ENCODE assay signal across 13 cellular contexts in genomic region chr16:67723151-67723915, GRCh38. TPM values are rescaled to one million over a fixed set of nuclear protein-coding genes. Genes with fewer than 3 reads are reported as not detected.
DNase-seq lines count a peak whose midpoint lies in the region; ATAC-seq and TF ChIP-seq lines count a peak whose summit lies in the region.
"Had no signal": no experiment of that assay in that cellular context is flagged by ENCODE, and none has a peak within 500 bp of the region (broad histone marks: within the 10 kb centered on the region; RNA-seq: fewer than 3 reads in every experiment).

No MANE protein-coding gene starts in this region.

- H3K18ac ChIP-seq in neuronal stem cell (ENCODE audit: low read length): no peak overlapping the region

- ATAC-seq in PC-3: peak; percentile 53

- POLR2A ChIA-PET in PC-3 (lab: Charles Lee; ENCODE audit: unreplicated experiment): no interaction called here

- peaks cover 8% of the 10 kb centered on the region for H3K79me2 ChIP-seq in PC-3 (ENCODE audit: low read length)

- no CpG with 5 or more reads among the region's 5 CpGs for whole genome bisulfite sequencing in neuronal stem cell (ENCODE audit: extremely low coverage in 2 of 2, insufficient read length in 2 of 2, insufficient replicate concordance in 1 of 2), 2 donors
- 63 to 96% methylated on average over 2 to 5 of the region's 5 CpGs for WGBS in testis, 2 donors

- no peak for TF ChIP-seq POLR2A in testis (IDR thresholded peaks at IDR 0.05)

- CTCF ChIA-PET in PC-3 (lab: Charles Lee): no interaction called here

- H3K9me2 ChIP-seq in PC-3 (replicated peaks; ENCODE audit: low read length): no peaks in the 10 kb centered on the region

- H3F3A ChIP-seq in PC-3 (ENCODE audit: low read length, unreplicated experiment): no peaks in the 10 kb centered on the region

- H2BK5ac ChIP-seq in neuronal stem cell (ENCODE audit: low read length): no peak overlapping the region

- TF ChIP-seq CTCF in PC-3 (conservative IDR thresholded peaks at IDR 0.05; ENCODE audit: low read depth, low read length): no peak
- TF ChIP-seq CTCF in testis (IDR thresholded peaks at IDR 0.05): no peak

- H3K4me1 ChIP-seq in BLaER1 (peaks cover 44% of the 10 kb centered on the region), PC-3 (ENCODE audit: insufficient read depth, low read length) (peaks cover 23% of the 10 kb centered on the region), neuronal stem cell (ENCODE audit: control insufficient read depth in 2 of 2, insufficient read depth in 1 of 2, low read depth in 1 of 2, low read length in 2 of 2) (peaks cover 4 to 7% of the 10 kb centered on the region in 2 donors), testis (peaks cover 10% of the 10 kb centered on the region)

- H4K91ac ChIP-seq in neuronal stem cell (ENCODE audit: low read depth, low read length, poor library complexity): peak overlapping the region; percentile 46

- no peak overlapping the region for H3K14ac ChIP-seq in neuronal stem cell (ENCODE audit: low read length)

- no peak overlapping the region for H2BK12ac ChIP-seq in neuronal stem cell (ENCODE audit: low read length)

- no TSS peak for BruUV-seq in PC-3 (replicated peaks; lab: Mats Ljungman, UMichigan)

- H2AFZ ChIP-seq in PC-3 (ENCODE audit: low read length): no peak overlapping the region
- H2AFZ ChIP-seq in neuronal stem cell (ENCODE audit: low read length): no peak overlapping the region

- H2BK120ac ChIP-seq in neuronal stem cell (ENCODE audit: low read depth, low read length): no peak overlapping the region

- H3K9me3 ChIP-seq in BLaER1: no peaks in the 10 kb centered on the region
- H3K9me3 ChIP-seq in PC-3 (ENCODE audit: low read length): no peaks in the 10 kb centered on the region
- H3K9me3 ChIP-seq in neuronal stem cell (replicated peaks in 1 of 2; ENCODE audit: control insufficient read depth in 2 of 2, insufficient read depth in 1 of 2, low read depth in 1 of 2, low read length in 2 of 2): no peaks in the 10 kb centered on the region
- no peaks in the 10 kb centered on the region for H3K9me3 ChIP-seq in testis
- H3K9me3 ChIP-seq: esophagus squamous epithelium had no signal

- H3K27ac ChIP-seq in BLaER1 (peak overlapping the region; percentile 8; the same call in 1 of the 2 replicates), PC-3 (ENCODE audit: low read length) (peak overlapping the region; percentile 58), neuronal stem cell (replicated peaks; ENCODE audit: low read length) (no peak overlapping the region), testis (no peak overlapping the region)
- H3K27ac ChIP-seq: esophagus squamous epithelium, VCaP had no signal

- H3K4me3 ChIP-seq in BLaER1: no peak overlapping the region
- no peak overlapping the region for H3K4me3 ChIP-seq in PC-3 (ENCODE audit: low read length)
- H3K4me3 ChIP-seq in neuronal stem cell (ENCODE audit: low read length in 2 of 2): peak overlapping the region in 1 of 2 donors; percentile 21
- no peak overlapping the region for H3K4me3 ChIP-seq in testis
- H3K4me3 ChIP-seq: esophagus squamous epithelium had no signal

- H2BK15ac ChIP-seq in neuronal stem cell (ENCODE audit: low read length): no peak overlapping the region

- peak; percentile 84 for DNase-seq in PC-3
- DNase-seq in epidermal melanocyte (ENCODE audit: insufficient read length, low spot score): peak; percentile 64
- no peak for DNase-seq in neuronal stem cell (ENCODE audit: low spot score)
- no peak for DNase-seq in KG1 (lab: John Stamatoyannopoulos, UW)
- no peak for DNase-seq in activated T-cell treated with anti-CD3 and anti-CD28 coated beads, Interleukin-2, amount 50 U/mL, for 48 hours
- DNase-seq in testis: no peak
- no peak for DNase-seq in NOMO-1 treated with dmso at 0.1 percent for 144 hours (lab: John Stamatoyannopoulos, UW; ENCODE audit: unreplicated experiment)
- DNase-seq: esophagus squamous epithelium; NCI-H2227 treated with DMSO at 0.1 percent for 48 hours; stimulated activated CD4-positive, alpha-beta T cell treated with anti-CD3 and anti-CD28 coated beads, Interleukin-12 subunit alpha, Interleukin-12 subunit beta, amount 100 ng/mL, for 4 hours; stimulated activated CD8-positive, alpha-beta memory T cell treated with anti-CD3 and anti-CD28 coated beads, Interleukin-4, amount 100 ng/mL, for 48 hours had no signal

- no peak overlapping the region for H2AK5ac ChIP-seq in neuronal stem cell (ENCODE audit: low read depth, low read length)

- no peak overlapping the region for H3K4ac ChIP-seq in neuronal stem cell (ENCODE audit: low read length)

- H4K20me1 ChIP-seq in BLaER1 (0 out of 2 replicates have a peak, but pooled peaks cover 2% of the 10 kb centered on the region), PC-3 (ENCODE audit: low read length) (no peaks in the 10 kb centered on the region)

- no peaks in the 10 kb centered on the region for H3K27me3 ChIP-seq in BLaER1
- no peaks in the 10 kb centered on the region for H3K27me3 ChIP-seq in PC-3 (ENCODE audit: low read length)
- H3K27me3 ChIP-seq in neuronal stem cell (ENCODE audit: control insufficient read depth in 3 of 3, insufficient read depth in 3 of 3, low read depth in 1 of 3, low read length in 3 of 3): no peaks in the 10 kb centered on the region
- no peaks in the 10 kb centered on the region for H3K27me3 ChIP-seq in testis
- H3K27me3 ChIP-seq: esophagus squamous epithelium had no signal

- no peak overlapping the region for H3K9ac ChIP-seq in BLaER1
- no peak overlapping the region for H3K9ac ChIP-seq in PC-3 (ENCODE audit: low read length)
- peak overlapping the region; percentile 27 for H3K9ac ChIP-seq in neuronal stem cell (ENCODE audit: low read depth, low read length, poor library complexity)

- intact Hi-C loops in PC-3 (cut with micrococcal nuclease) (loop anchor here (5.0 kb wide), 1 partner anchor 84 kb away; the partner anchor contains the start of genes RANBP10 and TSNAXIP1), testis (cut with DNase I; ENCODE audit: low total_unique reads) (no loop called here)

- peak overlapping the region; percentile 13 for H3K23ac ChIP-seq in neuronal stem cell (ENCODE audit: low read depth, low read length, poor library complexity)

- no peaks in the 10 kb centered on the region for H3K79me1 ChIP-seq in neuronal stem cell (ENCODE audit: low read depth, low read length)

- no peak overlapping the region for H4K8ac ChIP-seq in neuronal stem cell (ENCODE audit: low read depth, low read length)

- H3K36me3 ChIP-seq in BLaER1 (peaks cover 59% of the 10 kb centered on the region), PC-3 (ENCODE audit: low read depth, low read length) (no peaks in the 10 kb centered on the region), neuronal stem cell (replicated peaks in 1 of 2; ENCODE audit: control insufficient read depth in 2 of 2, insufficient read depth in 2 of 2, low read length in 2 of 2) (peaks cover 23 to 50% of the 10 kb centered on the region in 2 donors), testis (ENCODE audit: low read depth, missing control alignments) (no peaks in the 10 kb centered on the region)

- peak overlapping the region; percentile 8 for H3K4me2 ChIP-seq in BLaER1
- no peak overlapping the region for H3K4me2 ChIP-seq in PC-3 (ENCODE audit: low read length)
- no peak overlapping the region for H3K4me2 ChIP-seq in neuronal stem cell (ENCODE audit: insufficient read depth, low read length, poor library complexity, severe bottlenecking)

RNA-seq across cellular contexts. Expression of gene GFOD2, which starts 4.2 kb away (rescaled TPM):
- total RNA-seq in PC-3 (2014; rRNA removed): 21.8 and 22.2 TPM in 2 replicates
- polyA plus RNA-seq in neuronal stem cell (2013, experiment 1 of 2): 19.6 TPM
- polyA plus RNA-seq in neuronal stem cell (2013, experiment 2 of 2): 19.2 TPM
- 10 to 100 TPM; 18.0 to 20.4 TPM for total RNA-seq in testis
- 23.0 TPM for polyA plus RNA-seq in testis (ENCODE audit: insufficient read depth, low read depth, low replicate concordance)

RNA-seq across cellular contexts. Expression of gene C16orf86, which starts 56.7 kb away (rescaled TPM):
- not detected in 2 replicates for total RNA-seq in PC-3 (2014; rRNA removed)
- 2.5 TPM for polyA plus RNA-seq in neuronal stem cell (2013, experiment 1 of 2)
- 2.8 TPM for polyA plus RNA-seq in neuronal stem cell (2013, experiment 2 of 2)
- 10 to 100 TPM; 38.7 to 43.4 TPM for total RNA-seq in testis
- 77.9 TPM for polyA plus RNA-seq in testis (ENCODE audit: insufficient read depth, low read depth, low replicate concordance)

RNA-seq across cellular contexts. Expression of gene ENKD1, which starts 56.8 kb away (rescaled TPM):
- 12.0 and 19.4 TPM in 2 replicates for total RNA-seq in PC-3 (2014; rRNA removed)
- 15.2 TPM for polyA plus RNA-seq in neuronal stem cell (2013, experiment 1 of 2)
- 15.0 TPM for polyA plus RNA-seq in neuronal stem cell (2013, experiment 2 of 2)
- 10 to 100 TPM; 37.7 to 47.5 TPM for total RNA-seq in testis
- 53.3 TPM for polyA plus RNA-seq in testis (ENCODE audit: insufficient read depth, low read depth, low replicate concordance)

Comparison
In these comparisons a context has a peak if more than half of its experiments do, and no peak if none do; other contexts are left out.
1. H3K27ac ChIP-seq: peak in BLaER1 (single experiment) and PC-3 (single experiment); none in neuronal stem cell (single experiment) and testis (0 of 2).
2. DNase-seq: peak in PC-3 (single experiment) and epidermal melanocyte (single experiment); none in neuronal stem cell (single experiment), KG1 (single experiment), activated T-cell treated with anti-CD3 and anti-CD28 coated beads, Interleukin-2, amount 50 U/mL, for 48 hours (0 of 2), testis (single experiment) and NOMO-1 treated with dmso at 0.1 percent for 144 hours (single experiment).
3. RNA of gene C16orf86, which starts 56.7 kb away (total RNA-seq): 38.7 to 43.4 TPM in testis; not detected in PC-3; every median in the first group is over 10 times any median in the second.